In genomic region chr12:6965026-6965661, GRCh38 we compare ENCODE assay signal across 7 cellular contexts.
DNase-seq lines count a peak whose midpoint lies in the region; ATAC-seq and TF ChIP-seq lines count a peak whose summit lies in the region.

No MANE protein-coding gene starts in this region.

- DNase-seq in NOMO-1 treated with DMSO at 0.1 percent for 48 hours (lab: John Stamatoyannopoulos, UW; ENCODE audit: unreplicated experiment), result peak; percentile 81
- DNase-seq in activated CD8-positive, alpha-beta memory T cell treated with anti-CD3 and anti-CD28 coated beads, Interleukin-2, amount 50 U/mL, for 4 hours, result peak; percentile 89
- peak; percentile 94 for DNase-seq in epithelial cell of esophagus (ENCODE audit: low read depth)
- DNase-seq in stimulated activated CD8-positive, alpha-beta memory T cell treated with anti-CD3 and anti-CD28 coated beads, Interleukin-7, amount 100 ng/mL, for 4 hours (ENCODE audit: low read depth in 2 of 2), result peak; percentile 79 to 84

- no peak overlapping the region for H3K9ac ChIP-seq in HUES48 (ENCODE audit: low read depth, low read length)

- H3K9me3 ChIP-seq in HUES48 (ENCODE audit: control insufficient read depth, insufficient read depth, low read length) (no peaks in the 10 kb centered on the region), muscle layer of duodenum (ENCODE audit: control insufficient read depth in 1 of 2, low read length in 2 of 2) (no peaks in the 10 kb centered on the region)

- H3K36me3 ChIP-seq in HUES48 (ENCODE audit: control insufficient read depth, insufficient read depth, low read length) (peaks cover 53% of the 10 kb centered on the region), muscle layer of duodenum (ENCODE audit: control insufficient read depth in 1 of 2, insufficient read depth in 2 of 2, low read length in 2 of 2) (peaks cover 34 to 42% of the 10 kb centered on the region in 2 donors)

- H3K27me3 ChIP-seq in HUES48 (ENCODE audit: control insufficient read depth, insufficient read depth, low read length) (no peaks in the 10 kb centered on the region), muscle layer of duodenum (ENCODE audit: low read depth, low read length) (no peaks in the 10 kb centered on the region)

- peak; percentile 89 for TF ChIP-seq CTCF in epithelial cell of esophagus (IDR thresholded peaks at IDR 0.05; ENCODE audit: insufficient read depth, low read depth, low read length, missing control alignments)

- H3K27ac ChIP-seq in HUES48 (ENCODE audit: low read depth, low read length), result peak overlapping the region; percentile 79
- H3K27ac ChIP-seq in muscle layer of duodenum (ENCODE audit: low read length), result peak overlapping the region; percentile 84

- no peak overlapping the region for H3K4me3 ChIP-seq in HUES48 (ENCODE audit: low read depth, low read length)
- peak overlapping the region; percentile 98 for H3K4me3 ChIP-seq in epithelial cell of esophagus (ENCODE audit: low read length)
- H3K4me3 ChIP-seq in muscle layer of duodenum (ENCODE audit: low read depth in 1 of 2, low read length in 2 of 2), result peak overlapping the region in 1 of 2 donors; percentile 54

- H3K4me1 ChIP-seq in HUES48 (ENCODE audit: control insufficient read depth, insufficient read depth, low read length) (peaks cover 43% of the 10 kb centered on the region), muscle layer of duodenum (ENCODE audit: control insufficient read depth in 1 of 2, insufficient read depth in 2 of 2, low read length in 2 of 2) (peaks cover 18 to 57% of the 10 kb centered on the region in 2 donors)

- peak; percentile 44 for ATAC-seq in GM18498 (IDR thresholded peaks at IDR 0.05; ENCODE audit: unreplicated experiment)
